In the genomic region with DNA sequence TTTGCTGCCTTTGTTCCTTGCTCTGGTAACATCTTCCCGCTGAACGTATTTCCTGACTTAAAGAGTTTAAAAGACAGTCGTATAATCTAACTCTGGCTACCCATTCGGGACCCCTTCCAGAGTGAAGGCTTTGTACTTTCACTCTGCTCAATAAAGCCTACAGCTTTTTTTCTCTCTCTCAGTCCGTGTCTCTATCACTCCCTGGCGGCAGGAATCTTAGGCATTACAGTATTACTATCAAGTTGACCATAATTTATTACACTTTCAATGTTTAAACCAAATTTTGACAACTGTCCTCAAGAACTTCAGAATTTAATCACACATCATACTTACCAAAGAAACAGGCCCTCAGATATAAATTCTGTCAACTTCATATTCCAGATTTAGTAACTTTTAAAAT, we compare ENCODE assay signal across 12 cellular contexts.
DNase-seq lines count a peak whose midpoint lies in the region; ATAC-seq and TF ChIP-seq lines count a peak whose summit lies in the region.
"Had no signal": no experiment of that assay in that cellular context is flagged by ENCODE, and none has a peak within 500 bp of the region (broad histone marks: within the 10 kb centered on the region; RNA-seq: fewer than 3 reads in every experiment).

No MANE protein-coding gene starts in this region.

- no peak overlapping the region for H2BK120ac ChIP-seq in mesendoderm (ENCODE audit: low read depth, low read length)

- POLR2A ChIA-PET in A673 (lab: Charles Lee; ENCODE audit: low non-redundant PET): no interaction called here

- H3K79me1 ChIP-seq in mesendoderm (ENCODE audit: low read length): no peaks in the 10 kb centered on the region

- intact Hi-C loops in A673 (cut with micrococcal nuclease; ENCODE audit: unreplicated experiment): no loop called here

- H3K4me3 ChIP-seq in A673 (ENCODE audit: low read depth, low read length, poor library complexity, severe bottlenecking) (no peak overlapping the region), endocrine pancreas (ENCODE audit: control insufficient read depth, insufficient read depth, low read length) (peak overlapping the region; percentile 28), mesendoderm (ENCODE audit: low read length) (no peak overlapping the region)
- H3K4me3 ChIP-seq: ovary had no signal

- H3K4me1 ChIP-seq in A673 (ENCODE audit: insufficient read depth, low read length, poor library complexity, severe bottlenecking): no peaks in the 10 kb centered on the region
- no peaks in the 10 kb centered on the region for H3K4me1 ChIP-seq in endocrine pancreas (ENCODE audit: control insufficient read depth, insufficient read depth, low read length)
- no peaks in the 10 kb centered on the region for H3K4me1 ChIP-seq in mesendoderm (ENCODE audit: control insufficient read depth, low read depth, low read length)

- H3K36me3 ChIP-seq in A673 (ENCODE audit: insufficient read depth, low read length, poor library complexity, severe bottlenecking): no peaks in the 10 kb centered on the region
- no peaks in the 10 kb centered on the region for H3K36me3 ChIP-seq in endocrine pancreas (ENCODE audit: control insufficient read depth, insufficient read depth, low read length)
- H3K36me3 ChIP-seq in mesendoderm (ENCODE audit: control insufficient read depth, insufficient read depth, low read length): no peaks in the 10 kb centered on the region
- H3K36me3 ChIP-seq: ovary had no signal

- H3K56ac ChIP-seq in mesendoderm (ENCODE audit: low read length): no peak overlapping the region

- peak; percentile 61 for TF ChIP-seq CTCF in A673 (conservative IDR thresholded peaks at IDR 0.05; ENCODE audit: low read depth, low read length)

- H3K27ac ChIP-seq in A673 (ENCODE audit: low read depth, low read length, poor library complexity, severe bottlenecking) (no peak overlapping the region), mesendoderm (ENCODE audit: low read depth, low read length) (no peak overlapping the region)
- H3K27ac ChIP-seq: ovary had no signal

- no peak overlapping the region for H3K4ac ChIP-seq in mesendoderm (ENCODE audit: low read depth, low read length)

- H3K9ac ChIP-seq in endocrine pancreas (ENCODE audit: control insufficient read depth, insufficient read depth, low read length) (no peak overlapping the region), mesendoderm (ENCODE audit: low read length) (no peak overlapping the region)

- no peak overlapping the region for H4K5ac ChIP-seq in mesendoderm (ENCODE audit: low read length)

- CTCF ChIA-PET in A673 (lab: Charles Lee): no interaction called here

- no TSS peak for BruUV-seq in A673 (replicated peaks; lab: Mats Ljungman, UMichigan)

- no peak overlapping the region for H3K23ac ChIP-seq in mesendoderm (ENCODE audit: low read length)

- H3K27me3 ChIP-seq in A673 (replicated peaks; ENCODE audit: insufficient read depth, low read depth, low read length, poor library complexity) (no peaks in the 10 kb centered on the region), endocrine pancreas (ENCODE audit: control insufficient read depth, insufficient read depth, low read length) (no peaks in the 10 kb centered on the region), mesendoderm (ENCODE audit: insufficient read depth, low read length, poor library complexity) (no peaks in the 10 kb centered on the region)
- H3K27me3 ChIP-seq: ovary had no signal

- no peak overlapping the region for H2AK5ac ChIP-seq in mesendoderm (ENCODE audit: low read length)

- H2BK15ac ChIP-seq in mesendoderm (replicated peaks; ENCODE audit: low read depth): no peak overlapping the region

- no peak for ATAC-seq in HG02973 (IDR thresholded peaks at IDR 0.05; ENCODE audit: unreplicated experiment)

- H3K9me3 ChIP-seq in A673 (ENCODE audit: low read depth, low read length, poor library complexity, severe bottlenecking) (no peaks in the 10 kb centered on the region), endocrine pancreas (ENCODE audit: control insufficient read depth, low read length) (no peaks in the 10 kb centered on the region)
- H3K9me3 ChIP-seq: ovary had no signal

- no CpG with 5 or more reads among the region's 6 CpGs for WGBS in mesendoderm (ENCODE audit: extremely low coverage, insufficient coverage, low lambda C conversion rate)

- no peak overlapping the region for H3K4me2 ChIP-seq in mesendoderm (ENCODE audit: low read length)

- H3K79me2 ChIP-seq in mesendoderm (ENCODE audit: control insufficient read depth, insufficient read depth, low read length): no peaks in the 10 kb centered on the region

- peak; percentile 60 for DNase-seq in A673 (ENCODE audit: low spot score)
- DNase-seq in M059J (ENCODE audit: low read depth): peak; percentile 19
- peak; percentile 59 for DNase-seq in mesendoderm
- DNase-seq in amniotic stem cell (lab: John Stamatoyannopoulos, UW): no peak
- DNase-seq in iPS-NIHi7 (ENCODE audit: extremely low spot score): no peak
- no peak for DNase-seq in amygdala (lab: John Stamatoyannopoulos, UW)
- DNase-seq: activated naive CD4-positive, alpha-beta T cell; NCI-H2171; ovary; T-helper 9 cell had no signal

- H2BK5ac ChIP-seq in mesendoderm (ENCODE audit: low read length): no peak overlapping the region

- H3K18ac ChIP-seq in mesendoderm (ENCODE audit: low read length): no peak overlapping the region

- no peak overlapping the region for H4K8ac ChIP-seq in mesendoderm (ENCODE audit: low read depth, low read length)

Comparison
In these comparisons a context has a peak if more than half of its experiments do, and no peak if none do; other contexts are left out.
1. DNase-seq: peak in A673 (single experiment), M059J (single experiment) and mesendoderm (single experiment); none in amniotic stem cell (single experiment), iPS-NIHi7 (single experiment) and amygdala (0 of 56).